Comparison of ENCODE assay signal across 9 cellular contexts in genomic region chrX:11111947-11112346, GRCh38. TPM values are rescaled to one million over a fixed set of nuclear protein-coding genes. Genes with fewer than 3 reads are reported as not detected.
DNase-seq lines count a peak whose midpoint lies in the region; ATAC-seq and TF ChIP-seq lines count a peak whose summit lies in the region.
"Had no signal": no experiment of that assay in that cellular context is flagged by ENCODE, and none has a peak within 500 bp of the region (broad histone marks: within the 10 kb centered on the region; RNA-seq: fewer than 3 reads in every experiment).

No MANE protein-coding gene starts in this region.

- peaks cover 14% of the 10 kb centered on the region for H3K36me3 Mint-ChIP-seq in nephron (ENCODE audit: low read depth)

- DNase-seq in BJ (ENCODE audit: low read depth): no peak
- DNase-seq in MG63: no peak
- no peak for DNase-seq in effector memory CD4-positive, alpha-beta T cell
- DNase-seq in amygdala (lab: John Stamatoyannopoulos, UW): no peak
- no peak for DNase-seq in inferior parietal cortex (ENCODE audit: extremely low spot score)
- DNase-seq: NCI-H510A treated with DMSO at 0.1 percent for 48 hours had no signal

- no peak for TF ChIP-seq CTCF in BJ (IDR thresholded peaks at IDR 0.05; ENCODE audit: insufficient read depth, low read depth, low read length)
- no peak for TF ChIP-seq CTCF in nephron (IDR thresholded peaks at IDR 0.05; ENCODE audit: unreplicated experiment in 3 of 3)

- no peak overlapping the region for H3K4me3 Mint-ChIP-seq in nephron

- peaks cover 3% of the 10 kb centered on the region; the same call in 1 of the 2 replicates for H3K9me3 ChIP-seq in MG63
- H3K9me3 ChIP-seq in effector memory CD4-positive, alpha-beta T cell (ENCODE audit: control insufficient read depth, low read length): no peaks in the 10 kb centered on the region

- H3K27ac ChIP-seq in effector memory CD4-positive, alpha-beta T cell (ENCODE audit: insufficient read depth, low read length, poor library complexity, severe bottlenecking): peak overlapping the region; percentile 91

- peak overlapping the region; percentile 75 to 89 (median 86) for H3K27ac Mint-ChIP-seq in nephron

- POLR2A ChIA-PET in BJ (lab: Charles Lee): no interaction called here

- no peaks in the 10 kb centered on the region for H3K4me1 ChIP-seq in effector memory CD4-positive, alpha-beta T cell (ENCODE audit: control insufficient read depth, insufficient read depth, low read length, poor library complexity, severe bottlenecking)

- no peaks in the 10 kb centered on the region for H3K27me3 ChIP-seq in BJ (ENCODE audit: control insufficient read depth, insufficient read depth, low read length)
- no peaks in the 10 kb centered on the region for H3K27me3 ChIP-seq in MG63
- H3K27me3 ChIP-seq in effector memory CD4-positive, alpha-beta T cell (replicated peaks; ENCODE audit: control insufficient read depth, insufficient read depth, low read length, poor library complexity, severe bottlenecking): no peaks in the 10 kb centered on the region

- CTCF ChIA-PET in BJ (lab: Yijun Ruan, JAX): no interaction called here

- no peaks in the 10 kb centered on the region for H3K27me3 Mint-ChIP-seq in nephron (ENCODE audit: low read depth)

- H3K4me1 Mint-ChIP-seq in nephron: peaks cover 12% of the 10 kb centered on the region

- ATAC-seq in HG03432 (IDR thresholded peaks at IDR 0.05; ENCODE audit: unreplicated experiment) (no peak), GM21529 (IDR thresholded peaks at IDR 0.05; ENCODE audit: unreplicated experiment) (no peak)

- H3K4me3 ChIP-seq in BJ (ENCODE audit: low read depth, low read length) (peak overlapping the region; percentile 88), MG63 (peak overlapping the region; percentile 90)
- H3K4me3 ChIP-seq in effector memory CD4-positive, alpha-beta T cell (ENCODE audit: insufficient read depth, low read depth, low read length, poor library complexity, severe bottlenecking): peak overlapping the region; percentile 53

- no peaks in the 10 kb centered on the region for H3K9me3 Mint-ChIP-seq in nephron

- H3K36me3 ChIP-seq in BJ (ENCODE audit: control insufficient read depth, insufficient read depth, low read length): peaks cover 4% of the 10 kb centered on the region; the same call in 1 of the 2 replicates
- H3K36me3 ChIP-seq in MG63: peaks cover 42% of the 10 kb centered on the region
- H3K36me3 ChIP-seq in effector memory CD4-positive, alpha-beta T cell (ENCODE audit: control insufficient read depth, insufficient read depth, low read length): peaks cover 8% of the 10 kb centered on the region

RNA-seq across cellular contexts. Expression of gene HCCS, which starts 0.8 kb away (rescaled TPM):
- polyA plus RNA-seq in BJ (2011; rRNA removed): 18.9 and 26.7 TPM in 2 replicates
- 8.0 and 10.9 TPM in 2 replicates for polyA minus RNA-seq in BJ (2011; rRNA and poly(A)+ RNA removed)
- total RNA-seq in MG63 (2014; rRNA removed; shearing (Covaris generic); ENCODE audit: low replicate concordance): 112 and 116 TPM in 2 replicates
